8 cellular contexts compared by ENCODE assay signal in genomic region chr17:78250891-78251772, GRCh38. TPM values are rescaled to one million over a fixed set of nuclear protein-coding genes. Genes with fewer than 3 reads are reported as not detected.
DNase-seq lines count a peak whose midpoint lies in the region; ATAC-seq, FAIRE-seq and TF ChIP-seq lines count a peak whose summit lies in the region.

No MANE protein-coding gene starts in this region.

- peak; percentile 99 for TF ChIP-seq CTCF in LNCaP clone FGC (IDR thresholded peaks at IDR 0.05; ENCODE audit: control insufficient read depth, extremely low read depth, insufficient read depth)
- peak; percentile 100 for TF ChIP-seq CTCF in natural killer cell (IDR thresholded peaks at IDR 0.05)

- H3K9me3 Mint-ChIP-seq in activated T-cell treated with anti-CD3 and anti-CD28 coated beads, Interleukin-2, amount 50 U/mL, for 72 hours: peaks cover 2% of the 10 kb centered on the region in 2 donors
- H3K9me3 Mint-ChIP-seq in natural killer cell: no peaks in the 10 kb centered on the region
- no peaks in the 10 kb centered on the region for H3K9me3 Mint-ChIP-seq in stimulated activated naive B cell treated with anti-CD40 and anti-IgM and Interleukin-4, amounts not matched to agents 10 μg/mL and 1 μg/mL and 100 μg/mL, for 72 hours

- peak overlapping the region; percentile 67 to 86 for H3K4me3 Mint-ChIP-seq in activated T-cell treated with anti-CD3 and anti-CD28 coated beads, Interleukin-2, amount 50 U/mL, for 72 hours
- peak overlapping the region; percentile 53 for H3K4me3 Mint-ChIP-seq in natural killer cell
- no peak overlapping the region for H3K4me3 Mint-ChIP-seq in stimulated activated naive B cell treated with anti-CD40 and anti-IgM and Interleukin-4, amounts not matched to agents 10 μg/mL and 1 μg/mL and 100 μg/mL, for 72 hours

- H3K4me3 ChIP-seq in LNCaP clone FGC (ENCODE audit: low read depth, low read length): no peak overlapping the region

- peak; percentile 91 for DNase-seq in CD1c-positive myeloid dendritic cell (ENCODE audit: extremely low spot score)
- DNase-seq in LNCaP clone FGC (ENCODE audit: low read depth): peak; percentile 44
- peak; percentile 77 for DNase-seq in RCC 7860 (ENCODE audit: low spot score)
- peak; percentile 90 to 92 for DNase-seq in activated T-cell treated with anti-CD3 and anti-CD28 coated beads, Interleukin-2, amount 50 U/mL, for 72 hours
- peak; percentile 76 for DNase-seq in fibroblast of gingiva (ENCODE audit: low read depth)
- DNase-seq in natural killer cell: peak; percentile 77
- DNase-seq in stimulated activated naive B cell treated with anti-CD40 and anti-IgM and Interleukin-4, amounts not matched to agents 10 μg/mL and 1 μg/mL and 100 μg/mL, for 72 hours: peak; percentile 80

- no peak overlapping the region for H3K27ac Mint-ChIP-seq in activated T-cell treated with anti-CD3 and anti-CD28 coated beads, Interleukin-2, amount 50 U/mL, for 72 hours
- no peak overlapping the region for H3K27ac Mint-ChIP-seq in natural killer cell
- H3K27ac Mint-ChIP-seq in stimulated activated naive B cell treated with anti-CD40 and anti-IgM and Interleukin-4, amounts not matched to agents 10 μg/mL and 1 μg/mL and 100 μg/mL, for 72 hours: no peak overlapping the region

- peak; percentile 42 for ATAC-seq in GM21360 (IDR thresholded peaks at IDR 0.05; ENCODE audit: unreplicated experiment)
- peak; percentile 76 to 77 for ATAC-seq in activated T-cell treated with anti-CD3 and anti-CD28 coated beads, Interleukin-2, amount 50 U/mL, for 72 hours (replicated peaks in 1 of 2)
- peak; percentile 80 to 91 (median 81) for ATAC-seq in natural killer cell
- peak; percentile 79 to 81 for ATAC-seq in stimulated activated naive B cell treated with anti-CD40 and anti-IgM and Interleukin-4, amounts not matched to agents 10 μg/mL and 1 μg/mL and 100 μg/mL, for 72 hours (replicated peaks)

- H3K27me3 Mint-ChIP-seq in activated T-cell treated with anti-CD3 and anti-CD28 coated beads, Interleukin-2, amount 50 U/mL, for 72 hours (ENCODE audit: low read depth): no peaks in the 10 kb centered on the region
- no peaks in the 10 kb centered on the region for H3K27me3 Mint-ChIP-seq in natural killer cell (ENCODE audit: low read depth in 2 of 2)
- H3K27me3 Mint-ChIP-seq in stimulated activated naive B cell treated with anti-CD40 and anti-IgM and Interleukin-4, amounts not matched to agents 10 μg/mL and 1 μg/mL and 100 μg/mL, for 72 hours: peaks cover 0 to 13% of the 10 kb centered on the region in 2 donors

- FAIRE-seq in RCC 7860 (lab: Jason Lieb, UNC): no peak

- H3K4me1 Mint-ChIP-seq in activated T-cell treated with anti-CD3 and anti-CD28 coated beads, Interleukin-2, amount 50 U/mL, for 72 hours (ENCODE audit: low read depth): peaks cover 46% of the 10 kb centered on the region
- peaks cover 18 to 30% of the 10 kb centered on the region in 2 donors for H3K4me1 Mint-ChIP-seq in natural killer cell
- peaks cover 27 to 44% of the 10 kb centered on the region in 2 donors for H3K4me1 Mint-ChIP-seq in stimulated activated naive B cell treated with anti-CD40 and anti-IgM and Interleukin-4, amounts not matched to agents 10 μg/mL and 1 μg/mL and 100 μg/mL, for 72 hours

- intact Hi-C loops in natural killer cell (cut with micrococcal nuclease): loop anchor here (1.0 kb wide), 2 partner anchors 138 to 166 kb away; no protein-coding TSS in a partner anchor

- peaks cover 0 to 2% of the 10 kb centered on the region in 2 donors for H3K36me3 Mint-ChIP-seq in activated T-cell treated with anti-CD3 and anti-CD28 coated beads, Interleukin-2, amount 50 U/mL, for 72 hours (ENCODE audit: insufficient read depth in 2 of 2)
- no peaks in the 10 kb centered on the region for H3K36me3 Mint-ChIP-seq in natural killer cell
- no peaks in the 10 kb centered on the region for H3K36me3 Mint-ChIP-seq in stimulated activated naive B cell treated with anti-CD40 and anti-IgM and Interleukin-4, amounts not matched to agents 10 μg/mL and 1 μg/mL and 100 μg/mL, for 72 hours

RNA-seq across cellular contexts. Expression of gene TMEM235, which starts 19.7 kb away (rescaled TPM):
- not detected for total RNA-seq in activated T-cell treated with anti-CD3 and anti-CD28 coated beads, Interleukin-2, amount 50 U/mL, for 72 hours
- not detected for total RNA-seq in natural killer cell

RNA-seq across cellular contexts. Expression of gene BIRC5, which starts 37.1 kb away (rescaled TPM):
- total RNA-seq in activated T-cell treated with anti-CD3 and anti-CD28 coated beads, Interleukin-2, amount 50 U/mL, for 72 hours: 100 to 1,000 TPM in 1 of 2 donors, 10 to 100 TPM in 1; 78.9 to 104 TPM
- total RNA-seq in natural killer cell: 1 to 10 TPM in 2 of 3 donors, under 1 TPM in 1; 0.73 to 1.9 (median 1.2) TPM

Comparison
In these comparisons a context has a peak if more than half of its experiments do, and no peak if none do; other contexts are left out.
1. H3K4me3 Mint-ChIP-seq: peak in activated T-cell treated with anti-CD3 and anti-CD28 coated beads, Interleukin-2, amount 50 U/mL, for 72 hours (2 of 2) and natural killer cell (single experiment); none in stimulated activated naive B cell treated with anti-CD40 and anti-IgM and Interleukin-4, amounts not matched to agents 10 μg/mL and 1 μg/mL and 100 μg/mL, for 72 hours (0 of 2).
2. RNA of gene BIRC5, which starts 37.1 kb away (total RNA-seq): 78.9 to 104 TPM in activated T-cell treated with anti-CD3 and anti-CD28 coated beads, Interleukin-2, amount 50 U/mL, for 72 hours; 0.73 to 1.9 TPM in natural killer cell; every median in the first group is over 10 times any median in the second.
3. Peak in every context shown above with its lines, with median percentiles within 50 percentile points of each other: DNase-seq and ATAC-seq.